ENCODE assay signal across 23 cellular contexts in genomic region chr11:117663389-117663788, GRCh38.
DNase-seq lines count a peak whose midpoint lies in the region; ATAC-seq and TF ChIP-seq lines count a peak whose summit lies in the region.
"Had no signal": no experiment of that assay in that cellular context is flagged by ENCODE, and none has a peak within 500 bp of the region (broad histone marks: within the 10 kb centered on the region; RNA-seq: fewer than 3 reads in every experiment).

No MANE protein-coding gene starts in this region.

- H3K4me1 ChIP-seq in endodermal cell (ENCODE audit: control insufficient read depth, insufficient read depth, low read length): peaks cover 5% of the 10 kb centered on the region
- H3K4me1 ChIP-seq in uterus: peaks cover 0 to 21% of the 10 kb centered on the region in 2 donors

- H3K27ac ChIP-seq in endodermal cell (ENCODE audit: low read depth, low read length): peak overlapping the region; percentile 8
- peak overlapping the region; percentile 55 to 58 for H3K27ac ChIP-seq in uterus
- H3K27ac ChIP-seq: epithelial cell of prostate, neutrophil had no signal

- no peak for TF ChIP-seq CTCF in endodermal cell (conservative IDR thresholded peaks at IDR 0.05)
- no peak for TF ChIP-seq CTCF in uterus (IDR thresholded peaks at IDR 0.05)

- ATAC-seq in GM21576 (IDR thresholded peaks at IDR 0.05; ENCODE audit: unreplicated experiment): no peak
- ATAC-seq in HG03469 (IDR thresholded peaks at IDR 0.05; ENCODE audit: unreplicated experiment): no peak
- ATAC-seq: T-helper 17 cell had no signal

- H3K27me3 ChIP-seq in endodermal cell (ENCODE audit: control insufficient read depth, insufficient read depth, low read length, poor library complexity, severe bottlenecking) (peaks cover 9% of the 10 kb centered on the region), uterus (no peaks in the 10 kb centered on the region)

- no peaks in the 10 kb centered on the region for H3K9me3 ChIP-seq in endodermal cell (ENCODE audit: control insufficient read depth, low read length)
- H3K9me3 ChIP-seq in uterus: no peaks in the 10 kb centered on the region
- H3K9me3 ChIP-seq: neutrophil had no signal

- no peak for TF ChIP-seq POLR2A in uterus (IDR thresholded peaks at IDR 0.05)

- H3K36me3 ChIP-seq in endodermal cell (ENCODE audit: control insufficient read depth, insufficient read depth, low read length): no peaks in the 10 kb centered on the region
- no peaks in the 10 kb centered on the region for H3K36me3 ChIP-seq in uterus
- H3K36me3 ChIP-seq: neutrophil had no signal

- no peaks in the 10 kb centered on the region for H3K9me3 Mint-ChIP-seq in endodermal cell
- H3K9me3 Mint-ChIP-seq: activated B cell treated with CpG ODN at 0.5 μM for 24 hours; CD4-positive, CD25-positive, alpha-beta regulatory T cell; IgD-negative memory B cell had no signal

- peaks cover 8% of the 10 kb centered on the region for H3K27me3 Mint-ChIP-seq in endodermal cell (ENCODE audit: insufficient read depth)

- peaks cover 18% of the 10 kb centered on the region for H3K4me1 Mint-ChIP-seq in endodermal cell
- H3K4me1 Mint-ChIP-seq: activated B cell treated with CpG ODN at 0.5 μM for 24 hours, IgD-negative memory B cell had no signal

- H3K36me3 Mint-ChIP-seq in endodermal cell (ENCODE audit: low read depth): no peaks in the 10 kb centered on the region
- H3K36me3 Mint-ChIP-seq: CD4-positive, CD25-positive, alpha-beta regulatory T cell; IgD-negative memory B cell had no signal

- intact Hi-C loops in uterus (cut with DNase I; ENCODE audit: low total_unique reads): no loop called here

- no peak overlapping the region for H3K27ac Mint-ChIP-seq in endodermal cell
- H3K27ac Mint-ChIP-seq: activated B cell treated with CpG ODN at 0.5 μM for 24 hours, IgD-negative memory B cell, T-helper 17 cell had no signal

- H3K9ac ChIP-seq in endodermal cell (ENCODE audit: extremely low read depth, low read length, poor library complexity, severe bottlenecking): no peak overlapping the region

- DNase-seq in NCI-H82 (lab: John Stamatoyannopoulos, UW) (peak; percentile 23), NCI-H82 treated with DMSO at 0.1 percent for 48 hours (lab: John Stamatoyannopoulos, UW; ENCODE audit: unreplicated experiment) (no peak), endodermal cell (no peak), nucleus accumbens (lab: John Stamatoyannopoulos, UW) (peak in 46 of 56 donors; percentile 24 to 83 (median 61)), uterus (peak in 1 of 2 donors; percentile 20), NCI-H69 (lab: John Stamatoyannopoulos, UW) (no peak)
- DNase-seq: activated B cell treated with CpG ODN at 0.5 μM for 24 hours; activated gamma-delta T cell treated with Interleukin-2 at 50 U/mL for 16 hours; CD4-positive, CD25-positive, alpha-beta regulatory T cell; EL; glutamatergic neuron; mesendoderm; NCI-H1048; NCI-H2171; SIG-M5; T-helper 17 cell; trophoblast cell had no signal

- no peak overlapping the region for H3K4me3 Mint-ChIP-seq in endodermal cell
- H3K4me3 Mint-ChIP-seq: activated B cell treated with CpG ODN at 0.5 μM for 24 hours; CD4-positive, CD25-positive, alpha-beta regulatory T cell; IgD-negative memory B cell; T-helper 17 cell had no signal

- WGBS in endodermal cell (ENCODE audit: insufficient coverage in 1 of 2, insufficient read length in 1 of 2), 2 experiments: 67 to 86% methylated on average over 1 to 4 of the region's 5 CpGs

- H3K4me3 ChIP-seq in endodermal cell (ENCODE audit: low read length) (no peak overlapping the region), uterus (no peak overlapping the region)
- H3K4me3 ChIP-seq: smooth muscle cell had no signal

Comparison
In these comparisons a context has a peak if more than half of its experiments do, and no peak if none do; other contexts are left out.
1. DNase-seq: peak in NCI-H82 (single experiment) and nucleus accumbens (46 of 56); none in NCI-H82 treated with DMSO at 0.1 percent for 48 hours (single experiment), endodermal cell (single experiment) and NCI-H69 (single experiment).